ENCODE assay signal across 1 cellular context in the genomic region with DNA sequence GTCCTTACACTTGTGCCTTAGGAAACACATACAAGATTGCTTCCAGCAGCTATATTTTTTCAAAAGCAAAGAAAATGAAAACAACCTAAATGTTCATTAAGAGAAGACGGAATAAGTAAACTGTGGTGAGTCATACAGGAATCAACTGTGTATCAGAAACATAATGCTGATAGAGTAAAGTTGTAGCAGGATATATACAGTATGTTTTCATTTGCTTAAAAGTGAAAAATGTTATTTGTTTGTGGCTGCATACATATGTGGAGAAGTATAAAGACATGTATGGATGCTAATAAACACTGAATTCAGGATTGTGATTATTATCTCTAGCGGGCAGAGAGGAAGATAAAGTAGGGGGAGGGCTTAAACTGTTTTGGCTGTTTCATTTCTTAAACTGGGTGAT.
TF ChIP-seq lines count a peak whose summit lies in the region.

No MANE protein-coding gene starts in this region.

TF ChIP-seq in K562, 482 proteins besides CTCF, POLR2A, EP300 and RAD21 (continued from another document and continues in another):
- TF ChIP-seq, protein P1, sequence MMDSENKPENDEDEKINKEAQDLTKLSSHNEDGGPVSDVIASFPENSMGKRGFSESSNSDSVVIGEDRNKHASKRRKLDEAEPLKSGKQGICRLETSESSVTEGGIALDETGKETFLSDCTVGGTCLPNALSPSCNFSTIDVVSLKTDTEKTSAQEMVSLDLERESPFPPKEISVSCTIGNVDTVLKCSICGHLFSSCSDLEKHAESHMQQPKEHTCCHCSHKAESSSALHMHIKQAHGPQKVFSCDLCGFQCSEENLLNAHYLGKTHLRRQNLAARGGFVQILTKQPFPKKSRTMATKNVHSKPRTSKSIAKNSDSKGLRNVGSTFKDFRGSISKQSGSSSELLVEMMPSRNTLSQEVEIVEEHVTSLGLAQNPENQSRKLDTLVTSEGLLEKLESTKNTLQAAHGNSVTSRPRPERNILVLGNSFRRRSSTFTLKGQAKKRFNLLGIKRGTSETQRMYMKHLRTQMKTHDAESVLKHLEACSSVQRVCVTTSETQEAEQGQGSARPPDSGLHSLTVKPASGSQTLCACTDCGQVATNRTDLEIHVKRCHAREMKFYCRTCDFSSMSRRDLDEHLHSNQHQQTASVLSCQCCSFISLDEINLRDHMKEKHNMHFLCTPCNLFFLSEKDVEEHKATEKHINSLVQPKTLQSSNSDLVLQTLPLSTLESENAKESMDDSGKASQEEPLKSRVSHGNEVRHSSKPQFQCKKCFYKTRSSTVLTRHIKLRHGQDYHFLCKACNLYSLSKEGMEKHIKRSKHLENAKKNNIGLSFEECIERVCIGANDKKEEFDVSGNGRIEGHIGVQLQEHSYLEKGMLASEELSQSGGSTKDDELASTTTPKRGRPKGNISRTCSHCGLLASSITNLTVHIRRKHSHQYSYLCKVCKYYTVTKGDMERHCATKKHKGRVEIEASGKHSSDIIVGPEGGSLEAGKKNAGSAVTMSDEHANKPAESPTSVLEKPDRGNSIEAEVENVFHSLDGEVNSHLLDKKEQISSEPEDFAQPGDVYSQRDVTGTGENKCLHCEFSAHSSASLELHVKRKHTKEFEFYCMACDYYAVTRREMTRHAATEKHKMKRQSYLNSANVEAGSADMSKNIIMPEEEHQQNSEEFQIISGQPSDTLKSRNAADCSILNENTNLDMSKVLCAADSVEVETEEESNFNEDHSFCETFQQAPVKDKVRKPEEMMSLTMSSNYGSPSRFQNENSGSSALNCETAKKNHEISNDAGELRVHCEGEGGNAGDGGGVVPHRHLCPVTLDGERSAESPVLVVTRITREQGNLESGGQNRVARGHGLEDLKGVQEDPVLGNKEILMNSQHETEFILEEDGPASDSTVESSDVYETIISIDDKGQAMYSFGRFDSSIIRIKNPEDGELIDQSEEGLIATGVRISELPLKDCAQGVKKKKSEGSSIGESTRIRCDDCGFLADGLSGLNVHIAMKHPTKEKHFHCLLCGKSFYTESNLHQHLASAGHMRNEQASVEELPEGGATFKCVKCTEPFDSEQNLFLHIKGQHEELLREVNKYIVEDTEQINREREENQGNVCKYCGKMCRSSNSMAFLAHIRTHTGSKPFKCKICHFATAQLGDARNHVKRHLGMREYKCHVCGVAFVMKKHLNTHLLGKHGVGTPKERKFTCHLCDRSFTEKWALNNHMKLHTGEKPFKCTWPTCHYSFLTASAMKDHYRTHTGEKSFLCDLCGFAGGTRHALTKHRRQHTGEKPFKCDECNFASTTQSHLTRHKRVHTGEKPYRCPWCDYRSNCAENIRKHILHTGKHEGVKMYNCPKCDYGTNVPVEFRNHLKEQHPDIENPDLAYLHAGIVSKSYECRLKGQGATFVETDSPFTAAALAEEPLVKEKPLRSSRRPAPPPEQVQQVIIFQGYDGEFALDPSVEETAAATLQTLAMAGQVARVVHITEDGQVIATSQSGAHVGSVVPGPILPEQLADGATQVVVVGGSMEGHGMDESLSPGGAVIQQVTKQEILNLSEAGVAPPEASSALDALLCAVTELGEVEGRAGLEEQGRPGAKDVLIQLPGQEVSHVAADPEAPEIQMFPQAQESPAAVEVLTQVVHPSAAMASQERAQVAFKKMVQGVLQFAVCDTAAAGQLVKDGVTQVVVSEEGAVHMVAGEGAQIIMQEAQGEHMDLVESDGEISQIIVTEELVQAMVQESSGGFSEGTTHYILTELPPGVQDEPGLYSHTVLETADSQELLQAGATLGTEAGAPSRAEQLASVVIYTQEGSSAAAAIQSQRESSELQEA (IDR thresholded peaks at IDR 0.05; ENCODE audit: low read depth) = no peak
- TF ChIP-seq, protein P2, sequence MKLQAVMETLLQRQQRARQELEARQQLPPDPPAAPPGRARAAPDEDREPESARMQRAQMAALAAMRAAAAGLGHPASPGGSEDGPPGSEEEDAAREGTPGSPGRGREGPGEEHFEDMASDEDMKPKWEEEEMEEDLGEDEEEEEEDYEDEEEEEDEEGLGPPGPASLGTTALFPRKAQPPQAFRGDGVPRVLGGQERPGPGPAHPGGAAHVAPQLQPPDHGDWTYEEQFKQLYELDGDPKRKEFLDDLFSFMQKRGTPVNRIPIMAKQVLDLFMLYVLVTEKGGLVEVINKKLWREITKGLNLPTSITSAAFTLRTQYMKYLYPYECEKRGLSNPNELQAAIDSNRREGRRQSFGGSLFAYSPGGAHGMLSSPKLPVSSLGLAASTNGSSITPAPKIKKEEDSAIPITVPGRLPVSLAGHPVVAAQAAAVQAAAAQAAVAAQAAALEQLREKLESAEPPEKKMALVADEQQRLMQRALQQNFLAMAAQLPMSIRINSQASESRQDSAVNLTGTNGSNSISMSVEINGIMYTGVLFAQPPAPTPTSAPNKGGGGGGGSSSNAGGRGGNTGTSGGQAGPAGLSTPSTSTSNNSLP (IDR thresholded peaks at IDR 0.05; ENCODE audit: borderline replicate concordance, low read depth, low read length) = peak; percentile 49; the same call in 1 of the 2 replicates
- TF ChIP-seq ZC3H11A (IDR thresholded peaks at IDR 0.05; ENCODE audit: low read depth, low read length) = no peak
- TF ChIP-seq, protein P3, sequence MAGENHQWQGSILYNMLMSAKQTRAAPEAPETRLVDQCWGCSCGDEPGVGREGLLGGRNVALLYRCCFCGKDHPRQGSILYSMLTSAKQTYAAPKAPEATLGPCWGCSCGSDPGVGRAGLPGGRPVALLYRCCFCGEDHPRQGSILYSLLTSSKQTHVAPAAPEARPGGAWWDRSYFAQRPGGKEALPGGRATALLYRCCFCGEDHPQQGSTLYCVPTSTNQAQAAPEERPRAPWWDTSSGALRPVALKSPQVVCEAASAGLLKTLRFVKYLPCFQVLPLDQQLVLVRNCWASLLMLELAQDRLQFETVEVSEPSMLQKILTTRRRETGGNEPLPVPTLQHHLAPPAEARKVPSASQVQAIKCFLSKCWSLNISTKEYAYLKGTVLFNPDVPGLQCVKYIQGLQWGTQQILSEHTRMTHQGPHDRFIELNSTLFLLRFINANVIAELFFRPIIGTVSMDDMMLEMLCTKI (IDR thresholded peaks at IDR 0.05; ENCODE audit: partially characterized antibody) = no peak
- no peak for TF ChIP-seq OTX1 (CRISPR knock-in tag; IDR thresholded peaks at IDR 0.05)
- TF ChIP-seq, protein P4, sequence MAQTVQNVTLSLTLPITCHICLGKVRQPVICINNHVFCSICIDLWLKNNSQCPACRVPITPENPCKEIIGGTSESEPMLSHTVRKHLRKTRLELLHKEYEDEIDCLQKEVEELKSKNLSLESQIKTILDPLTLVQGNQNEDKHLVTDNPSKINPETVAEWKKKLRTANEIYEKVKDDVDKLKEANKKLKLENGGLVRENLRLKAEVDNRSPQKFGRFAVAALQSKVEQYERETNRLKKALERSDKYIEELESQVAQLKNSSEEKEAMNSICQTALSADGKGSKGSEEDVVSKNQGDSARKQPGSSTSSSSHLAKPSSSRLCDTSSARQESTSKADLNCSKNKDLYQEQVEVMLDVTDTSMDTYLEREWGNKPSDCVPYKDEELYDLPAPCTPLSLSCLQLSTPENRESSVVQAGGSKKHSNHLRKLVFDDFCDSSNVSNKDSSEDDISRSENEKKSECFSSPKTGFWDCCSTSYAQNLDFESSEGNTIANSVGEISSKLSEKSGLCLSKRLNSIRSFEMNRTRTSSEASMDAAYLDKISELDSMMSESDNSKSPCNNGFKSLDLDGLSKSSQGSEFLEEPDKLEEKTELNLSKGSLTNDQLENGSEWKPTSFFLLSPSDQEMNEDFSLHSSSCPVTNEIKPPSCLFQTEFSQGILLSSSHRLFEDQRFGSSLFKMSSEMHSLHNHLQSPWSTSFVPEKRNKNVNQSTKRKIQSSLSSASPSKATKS (CRISPR knock-in tag; IDR thresholded peaks at IDR 0.05) = no peak
- TF ChIP-seq WHSC1 (IDR thresholded peaks at IDR 0.05; ENCODE audit: low read length) = no peak
- TF ChIP-seq, protein P5, sequence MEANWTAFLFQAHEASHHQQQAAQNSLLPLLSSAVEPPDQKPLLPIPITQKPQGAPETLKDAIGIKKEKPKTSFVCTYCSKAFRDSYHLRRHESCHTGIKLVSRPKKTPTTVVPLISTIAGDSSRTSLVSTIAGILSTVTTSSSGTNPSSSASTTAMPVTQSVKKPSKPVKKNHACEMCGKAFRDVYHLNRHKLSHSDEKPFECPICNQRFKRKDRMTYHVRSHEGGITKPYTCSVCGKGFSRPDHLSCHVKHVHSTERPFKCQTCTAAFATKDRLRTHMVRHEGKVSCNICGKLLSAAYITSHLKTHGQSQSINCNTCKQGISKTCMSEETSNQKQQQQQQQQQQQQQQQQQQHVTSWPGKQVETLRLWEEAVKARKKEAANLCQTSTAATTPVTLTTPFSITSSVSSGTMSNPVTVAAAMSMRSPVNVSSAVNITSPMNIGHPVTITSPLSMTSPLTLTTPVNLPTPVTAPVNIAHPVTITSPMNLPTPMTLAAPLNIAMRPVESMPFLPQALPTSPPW (CRISPR knock-in tag; IDR thresholded peaks at IDR 0.05) = no peak
- no peak for TF ChIP-seq MED1 (CRISPR knock-in tag; IDR thresholded peaks at IDR 0.05; ENCODE audit: borderline replicate concordance)
- TF ChIP-seq HEY1 (CRISPR knock-in tag; IDR thresholded peaks at IDR 0.05; ENCODE audit: borderline replicate concordance) = no peak
- TF ChIP-seq PYGO2 (tag; IDR thresholded peaks at IDR 0.05) = no peak
- peak; percentile 59; the same call in 1 of the 2 replicates for TF ChIP-seq SMARCA4 (IDR thresholded peaks at IDR 0.05)
- no peak for TF ChIP-seq ZNF324 (CRISPR knock-in tag; IDR thresholded peaks at IDR 0.05)
- no peak for TF ChIP-seq NONO (IDR thresholded peaks at IDR 0.05; ENCODE audit: low read depth in 2 of 2, low read length in 1 of 2)
- TF ChIP-seq, protein P6, sequence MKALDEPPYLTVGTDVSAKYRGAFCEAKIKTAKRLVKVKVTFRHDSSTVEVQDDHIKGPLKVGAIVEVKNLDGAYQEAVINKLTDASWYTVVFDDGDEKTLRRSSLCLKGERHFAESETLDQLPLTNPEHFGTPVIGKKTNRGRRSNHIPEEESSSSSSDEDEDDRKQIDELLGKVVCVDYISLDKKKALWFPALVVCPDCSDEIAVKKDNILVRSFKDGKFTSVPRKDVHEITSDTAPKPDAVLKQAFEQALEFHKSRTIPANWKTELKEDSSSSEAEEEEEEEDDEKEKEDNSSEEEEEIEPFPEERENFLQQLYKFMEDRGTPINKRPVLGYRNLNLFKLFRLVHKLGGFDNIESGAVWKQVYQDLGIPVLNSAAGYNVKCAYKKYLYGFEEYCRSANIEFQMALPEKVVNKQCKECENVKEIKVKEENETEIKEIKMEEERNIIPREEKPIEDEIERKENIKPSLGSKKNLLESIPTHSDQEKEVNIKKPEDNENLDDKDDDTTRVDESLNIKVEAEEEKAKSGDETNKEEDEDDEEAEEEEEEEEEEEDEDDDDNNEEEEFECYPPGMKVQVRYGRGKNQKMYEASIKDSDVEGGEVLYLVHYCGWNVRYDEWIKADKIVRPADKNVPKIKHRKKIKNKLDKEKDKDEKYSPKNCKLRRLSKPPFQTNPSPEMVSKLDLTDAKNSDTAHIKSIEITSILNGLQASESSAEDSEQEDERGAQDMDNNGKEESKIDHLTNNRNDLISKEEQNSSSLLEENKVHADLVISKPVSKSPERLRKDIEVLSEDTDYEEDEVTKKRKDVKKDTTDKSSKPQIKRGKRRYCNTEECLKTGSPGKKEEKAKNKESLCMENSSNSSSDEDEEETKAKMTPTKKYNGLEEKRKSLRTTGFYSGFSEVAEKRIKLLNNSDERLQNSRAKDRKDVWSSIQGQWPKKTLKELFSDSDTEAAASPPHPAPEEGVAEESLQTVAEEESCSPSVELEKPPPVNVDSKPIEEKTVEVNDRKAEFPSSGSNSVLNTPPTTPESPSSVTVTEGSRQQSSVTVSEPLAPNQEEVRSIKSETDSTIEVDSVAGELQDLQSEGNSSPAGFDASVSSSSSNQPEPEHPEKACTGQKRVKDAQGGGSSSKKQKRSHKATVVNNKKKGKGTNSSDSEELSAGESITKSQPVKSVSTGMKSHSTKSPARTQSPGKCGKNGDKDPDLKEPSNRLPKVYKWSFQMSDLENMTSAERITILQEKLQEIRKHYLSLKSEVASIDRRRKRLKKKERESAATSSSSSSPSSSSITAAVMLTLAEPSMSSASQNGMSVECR (CRISPR knock-in tag; IDR thresholded peaks at IDR 0.05) = no peak
- TF ChIP-seq FOXM1 (IDR thresholded peaks at IDR 0.05; ENCODE audit: low read depth) = no peak
- no peak for TF ChIP-seq FOXM1 (CRISPR knock-in tag; IDR thresholded peaks at IDR 0.05; ENCODE audit: low read depth)
- no peak for TF ChIP-seq TBL1XR1 (IDR thresholded peaks at IDR 0.05; ENCODE audit: low read length in 2 of 2)
- TF ChIP-seq, protein P7, sequence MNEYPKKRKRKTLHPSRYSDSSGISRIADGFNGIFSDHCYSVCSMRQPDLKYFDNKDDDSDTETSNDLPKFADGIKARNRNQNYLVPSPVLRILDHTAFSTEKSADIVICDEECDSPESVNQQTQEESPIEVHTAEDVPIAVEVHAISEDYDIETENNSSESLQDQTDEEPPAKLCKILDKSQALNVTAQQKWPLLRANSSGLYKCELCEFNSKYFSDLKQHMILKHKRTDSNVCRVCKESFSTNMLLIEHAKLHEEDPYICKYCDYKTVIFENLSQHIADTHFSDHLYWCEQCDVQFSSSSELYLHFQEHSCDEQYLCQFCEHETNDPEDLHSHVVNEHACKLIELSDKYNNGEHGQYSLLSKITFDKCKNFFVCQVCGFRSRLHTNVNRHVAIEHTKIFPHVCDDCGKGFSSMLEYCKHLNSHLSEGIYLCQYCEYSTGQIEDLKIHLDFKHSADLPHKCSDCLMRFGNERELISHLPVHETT (CRISPR knock-in tag; conservative IDR thresholded peaks at IDR 0.05 in 1 of 2, IDR thresholded peaks at IDR 0.05 in 1 of 2) = no peak
- TF ChIP-seq ZNF316 (IDR thresholded peaks at IDR 0.05) = peak; percentile 42
- TF ChIP-seq BRD4 (IDR thresholded peaks at IDR 0.05) = no peak
- TF ChIP-seq POLR2G (IDR thresholded peaks at IDR 0.05; ENCODE audit: low read depth, low read length) = no peak
- TF ChIP-seq NCOA4 (IDR thresholded peaks at IDR 0.05; ENCODE audit: partially characterized antibody) = no peak
- 0 out of 2 replicates have a peak, but pooled peaks have one; percentile 28 for TF ChIP-seq JUND (IDR thresholded peaks at IDR 0.05; ENCODE audit: borderline replicate concordance, low read depth, low read length)
- no peak for TF ChIP-seq JUND (tag; IDR thresholded peaks at IDR 0.05; ENCODE audit: borderline replicate concordance, low read depth, low read length)
- TF ChIP-seq RFX1 (IDR thresholded peaks at IDR 0.05) = no peak
- no peak for TF ChIP-seq PHB (CRISPR knock-in tag; IDR thresholded peaks at IDR 0.05)
- no peak for TF ChIP-seq MEIS2 (IDR thresholded peaks at IDR 0.05; ENCODE audit: partially characterized antibody)
- no peak for TF ChIP-seq MCM7 (IDR thresholded peaks at IDR 0.05)
- peak; percentile 55 for TF ChIP-seq FOSL1 (tag; conservative IDR thresholded peaks at IDR 0.05)
- TF ChIP-seq, protein P8, sequence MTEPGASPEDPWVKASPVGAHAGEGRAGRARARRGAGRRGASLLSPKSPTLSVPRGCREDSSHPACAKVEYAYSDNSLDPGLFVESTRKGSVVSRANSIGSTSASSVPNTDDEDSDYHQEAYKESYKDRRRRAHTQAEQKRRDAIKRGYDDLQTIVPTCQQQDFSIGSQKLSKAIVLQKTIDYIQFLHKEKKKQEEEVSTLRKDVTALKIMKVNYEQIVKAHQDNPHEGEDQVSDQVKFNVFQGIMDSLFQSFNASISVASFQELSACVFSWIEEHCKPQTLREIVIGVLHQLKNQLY (CRISPR knock-in tag; conservative IDR thresholded peaks at IDR 0.05) = no peak
